ENCODE assay signal across 33 cellular contexts in genomic region chr7:69419928-69420327, GRCh38.
DNase-seq lines count a peak whose midpoint lies in the region; ATAC-seq and TF ChIP-seq lines count a peak whose summit lies in the region.
"Had no signal": no experiment of that assay in that cellular context is flagged by ENCODE, and none has a peak within 500 bp of the region (broad histone marks: within the 10 kb centered on the region; RNA-seq: fewer than 3 reads in every experiment).

No MANE protein-coding gene starts in this region.

- H3K4me3 Mint-ChIP-seq in chondrocyte (ENCODE audit: unreplicated experiment), result no peak overlapping the region
- H3K4me3 Mint-ChIP-seq in immature natural killer cell, result no peak overlapping the region
- H3K4me3 Mint-ChIP-seq: activated CD4-positive, alpha-beta memory T cell treated with anti-CD3 and anti-CD28 coated beads, Interleukin-2, amount 10 ng/mL, durations not matched to agents 7 days and 5 days; activated naive CD4-positive, alpha-beta T cell treated with anti-CD3 and anti-CD28 coated beads, Interleukin-2, amount 10 ng/mL, durations not matched to agents 7 days and 5 days; endodermal cell; neural progenitor cell; T-cell had no signal

- H3K36me3 Mint-ChIP-seq in chondrocyte (ENCODE audit: low read depth) (no peaks in the 10 kb centered on the region), immature natural killer cell (no peaks in the 10 kb centered on the region)
- H3K36me3 Mint-ChIP-seq: activated naive CD4-positive, alpha-beta T cell treated with anti-CD3 and anti-CD28 coated beads, Interleukin-2, amount 10 ng/mL, durations not matched to agents 7 days and 5 days; neural progenitor cell; T-cell had no signal

- peak; percentile 23 for DNase-seq in AG10803 (ENCODE audit: low read depth)
- peak; percentile 66 for DNase-seq in Karpas-422
- no peak for DNase-seq in chondrocyte (ENCODE audit: low spot score)
- no peak for DNase-seq in SHP77 treated with DMSO at 0.1 percent for 48 hours (lab: John Stamatoyannopoulos, UW)
- no peak for DNase-seq in Right ventricle myocardium inferior (ENCODE audit: missing footprints)
- no peak for DNase-seq in kidney tubule cell (ENCODE audit: low spot score)
- DNase-seq in immature natural killer cell, result no peak
- DNase-seq: activated CD4-positive, alpha-beta memory T cell treated with anti-CD3 and anti-CD28 coated beads, Interleukin-2, amount 10 ng/mL, durations not matched to agents 7 days and 5 days; activated CD8-positive, alpha-beta memory T cell treated with anti-CD3 and anti-CD28 coated beads, Interleukin-2, amount 50 U/mL, for 48 hours; activated naive CD4-positive, alpha-beta T cell treated with anti-CD3 and anti-CD28 coated beads, Interleukin-2, amount 10 ng/mL, durations not matched to agents 7 days and 5 days; amygdala; C1 segment of cervical spinal cord; COR-L47; endodermal cell; GDM1; Kasumi-1; left cardiac atrium; NCI-H1092 treated with DMSO at 0.1 percent for 48 hours; NCI-H187; NCI-H2171 treated with DMSO at 0.1 percent for 48 hours; NCI-H524; right lobe of liver; stimulated activated CD4-positive, alpha-beta T cell treated with anti-CD3 and anti-CD28 coated beads, Interleukin-12 subunit alpha, Interleukin-12 subunit beta, amount 100 ng/mL, for 4 hours; stimulated activated CD4-positive, alpha-beta T cell treated with anti-CD3 and anti-CD28 coated beads, Interleukin-4, amount 100 ng/mL, for 1 hour; T-cell; upper lobe of left lung had no signal

- H3K27me3 Mint-ChIP-seq in chondrocyte (ENCODE audit: low read depth) (no peaks in the 10 kb centered on the region), immature natural killer cell (ENCODE audit: low read depth in 3 of 3) (peaks cover 0 to 4% (median 3%) of the 10 kb centered on the region in 3 donors)
- H3K27me3 Mint-ChIP-seq: activated CD4-positive, alpha-beta memory T cell treated with anti-CD3 and anti-CD28 coated beads, Interleukin-2, amount 10 ng/mL, durations not matched to agents 7 days and 5 days; activated naive CD4-positive, alpha-beta T cell treated with anti-CD3 and anti-CD28 coated beads, Interleukin-2, amount 10 ng/mL, durations not matched to agents 7 days and 5 days; T-cell had no signal

- intact Hi-C loops in Right ventricle myocardium inferior (cut with DNase I), result no loop called here

- H2AFZ ChIP-seq in Karpas-422 (ENCODE audit: low read length), result no peak overlapping the region
- H2AFZ ChIP-seq: neural progenitor cell had no signal

- H3K9me3 ChIP-seq in Karpas-422 (ENCODE audit: low read length), result peaks cover 8% of the 10 kb centered on the region
- H3K9me3 ChIP-seq: esophagus muscularis mucosa, HAP-1, right lobe of liver, SJSA1, upper lobe of left lung had no signal

- TF ChIP-seq CTCF in AG10803 (conservative IDR thresholded peaks at IDR 0.05; ENCODE audit: low read length) (no peak), chondrocyte (IDR thresholded peaks at IDR 0.05) (no peak)

- H3K4me1 ChIP-seq in Karpas-422 (ENCODE audit: low read length), result peaks cover 11% of the 10 kb centered on the region
- H3K4me1 ChIP-seq: HAP-1, neural progenitor cell, SJSA1, upper lobe of left lung had no signal

- H3K27ac ChIP-seq in Karpas-422 (ENCODE audit: low read length), result no peak overlapping the region
- H3K27ac ChIP-seq: cardiac muscle cell, esophagus muscularis mucosa, neural progenitor cell, right lobe of liver, SJSA1, upper lobe of left lung had no signal

- peaks cover 40% of the 10 kb centered on the region for H3K4me1 Mint-ChIP-seq in chondrocyte (ENCODE audit: low read depth)
- no peaks in the 10 kb centered on the region for H3K4me1 Mint-ChIP-seq in immature natural killer cell
- H3K4me1 Mint-ChIP-seq: activated CD4-positive, alpha-beta memory T cell treated with anti-CD3 and anti-CD28 coated beads, Interleukin-2, amount 10 ng/mL, durations not matched to agents 7 days and 5 days; activated naive CD4-positive, alpha-beta T cell treated with anti-CD3 and anti-CD28 coated beads, Interleukin-2, amount 10 ng/mL, durations not matched to agents 7 days and 5 days; T-cell had no signal

- H3K9ac ChIP-seq in Karpas-422 (ENCODE audit: low read length), result no peak overlapping the region
- H3K9ac ChIP-seq: neural progenitor cell had no signal

- H3K4me3 ChIP-seq in AG10803 (ENCODE audit: low read length), result no peak overlapping the region
- no peak overlapping the region for H3K4me3 ChIP-seq in Karpas-422 (ENCODE audit: low read length)
- H3K4me3 ChIP-seq: cardiac muscle cell, esophagus muscularis mucosa, HAP-1, neural progenitor cell, right lobe of liver, SJSA1, upper lobe of left lung had no signal

- no peaks in the 10 kb centered on the region for H3K79me2 ChIP-seq in Karpas-422 (ENCODE audit: low read length)

- H4K20me1 ChIP-seq in Karpas-422 (ENCODE audit: insufficient read depth, low read depth, low read length), result no peaks in the 10 kb centered on the region

- H3K9me2 ChIP-seq in Karpas-422 (replicated peaks; ENCODE audit: insufficient read depth, low read length), result no peaks in the 10 kb centered on the region

- H3K4me2 ChIP-seq in Karpas-422 (ENCODE audit: low read depth, low read length, poor library complexity, severe bottlenecking), result no peak overlapping the region
- H3K4me2 ChIP-seq: neural progenitor cell had no signal

- no peaks in the 10 kb centered on the region for H3K36me3 ChIP-seq in Karpas-422 (ENCODE audit: insufficient read depth, low read length)
- H3K36me3 ChIP-seq: cardiac muscle cell, esophagus muscularis mucosa, HAP-1, neural progenitor cell, right lobe of liver, SJSA1, upper lobe of left lung had no signal

- peak; percentile 81 for ATAC-seq in GM21367 (IDR thresholded peaks at IDR 0.05; ENCODE audit: unreplicated experiment)
- ATAC-seq in Right ventricle myocardium inferior, result no peak
- ATAC-seq: HepG2, right lobe of liver, T-cell had no signal

- H3K27me3 ChIP-seq in Karpas-422 (ENCODE audit: low read length), result no peaks in the 10 kb centered on the region; the same call in 1 of the 2 replicates
- H3K27me3 ChIP-seq: cardiac muscle cell, esophagus muscularis mucosa, neural progenitor cell, right lobe of liver, SJSA1, upper lobe of left lung had no signal

- peak overlapping the region; percentile 91 for H3K27ac Mint-ChIP-seq in chondrocyte (ENCODE audit: unreplicated experiment)
- no peak overlapping the region for H3K27ac Mint-ChIP-seq in immature natural killer cell
- H3K27ac Mint-ChIP-seq: activated CD4-positive, alpha-beta memory T cell treated with anti-CD3 and anti-CD28 coated beads, Interleukin-2, amount 10 ng/mL, durations not matched to agents 7 days and 5 days; activated naive CD4-positive, alpha-beta T cell treated with anti-CD3 and anti-CD28 coated beads, Interleukin-2, amount 10 ng/mL, durations not matched to agents 7 days and 5 days; endodermal cell; T-cell had no signal

- H3K9me3 Mint-ChIP-seq in chondrocyte (ENCODE audit: low read depth) (peaks cover 13% of the 10 kb centered on the region), immature natural killer cell (peaks cover 0 to 2% (median 0%) of the 10 kb centered on the region in 6 donors)

Comparison
In these comparisons a context has a peak if more than half of its experiments do, and no peak if none do; other contexts are left out.
1. DNase-seq: peak in AG10803 (single experiment) and Karpas-422 (single experiment); none in chondrocyte (single experiment), SHP77 treated with DMSO at 0.1 percent for 48 hours (single experiment), Right ventricle myocardium inferior (single experiment), kidney tubule cell (single experiment) and immature natural killer cell (0 of 3).